ENCODE assay signal across 22 cellular contexts in genomic region chr12:17875230-17875629, GRCh38.
"Had no signal": no experiment of that assay in that cellular context is flagged by ENCODE, and none has a peak within 500 bp of the region (broad histone marks: within the 10 kb centered on the region; RNA-seq: fewer than 3 reads in every experiment).

No MANE protein-coding gene starts in this region.

- H2AFZ ChIP-seq: parathyroid adenoma had no signal

- H3K4me2 ChIP-seq: smooth muscle cell had no signal

- H3K27me3 ChIP-seq: dorsolateral prefrontal cortex, gastrocnemius medialis, left lung, right atrium auricular region, stomach, thyroid gland, upper lobe of left lung had no signal

- H3K27ac ChIP-seq: dorsolateral prefrontal cortex, epithelial cell of prostate, gastrocnemius medialis, left lung, parathyroid adenoma, prostate gland, right atrium auricular region, stomach, thyroid gland, upper lobe of left lung had no signal

- H3K36me3 Mint-ChIP-seq: stimulated activated effector memory CD8-positive, alpha-beta T cell treated with anti-CD3 and anti-CD28 coated beads, Interleukin-12 subunit alpha, Interleukin-12 subunit beta, amount 100 ng/mL, for 72 hours had no signal

- H3K36me3 ChIP-seq: gastrocnemius medialis, left lung, prostate gland, right atrium auricular region, stomach, thyroid gland, upper lobe of left lung had no signal

- ATAC-seq: esophagus mucosa; gastrocnemius medialis; left cardiac atrium; left lung; naive thymus-derived CD8-positive, alpha-beta T cell; sciatic nerve; stimulated activated effector memory CD8-positive, alpha-beta T cell treated with anti-CD3 and anti-CD28 coated beads, Interleukin-12 subunit alpha, Interleukin-12 subunit beta, amount 100 ng/mL, for 72 hours had no signal

- H3K9ac ChIP-seq: parathyroid adenoma had no signal

- H3K4me3 Mint-ChIP-seq: naive thymus-derived CD8-positive, alpha-beta T cell; stimulated activated effector memory CD8-positive, alpha-beta T cell treated with anti-CD3 and anti-CD28 coated beads, Interleukin-12 subunit alpha, Interleukin-12 subunit beta, amount 100 ng/mL, for 72 hours had no signal

- H3K79me2 ChIP-seq: parathyroid adenoma had no signal

- H3K9me3 ChIP-seq: gastrocnemius medialis, prostate gland, thyroid gland had no signal

- H3K4me1 ChIP-seq: gastrocnemius medialis, left lung, parathyroid adenoma, prostate gland, right atrium auricular region, stomach, thyroid gland, upper lobe of left lung had no signal

- H3K4me3 ChIP-seq: dorsolateral prefrontal cortex, gastrocnemius medialis, left lung, prostate gland, right atrium auricular region, smooth muscle cell, stomach, thyroid gland, upper lobe of left lung had no signal

- H3K27me3 Mint-ChIP-seq: naive thymus-derived CD8-positive, alpha-beta T cell had no signal

- H3K27ac Mint-ChIP-seq: naive thymus-derived CD8-positive, alpha-beta T cell; stimulated activated effector memory CD8-positive, alpha-beta T cell treated with anti-CD3 and anti-CD28 coated beads, Interleukin-12 subunit alpha, Interleukin-12 subunit beta, amount 100 ng/mL, for 72 hours had no signal

- DNase-seq: dorsolateral prefrontal cortex; effector CD4-positive, alpha-beta T cell; foreskin fibroblast; gastrocnemius medialis; head of caudate nucleus; left cardiac atrium; left lung; naive thymus-derived CD8-positive, alpha-beta T cell; stimulated activated CD4-positive, alpha-beta T cell treated with anti-CD3 and anti-CD28 coated beads, Interleukin-2, amount 100 ng/mL, for 24 hours; stimulated activated CD4-positive, alpha-beta T cell treated with anti-CD3 and anti-CD28 coated beads, Interleukin-4, amount 100 ng/mL, for 24 hours; stimulated activated naive CD4-positive, alpha-beta T cell treated with Interleukin-2 at 50 U/mL for 16 hours; stomach; thyroid gland; upper lobe of left lung had no signal

- H3K4me1 Mint-ChIP-seq: stimulated activated effector memory CD8-positive, alpha-beta T cell treated with anti-CD3 and anti-CD28 coated beads, Interleukin-12 subunit alpha, Interleukin-12 subunit beta, amount 100 ng/mL, for 72 hours had no signal
